In genomic region chr21:44089001-44089911, GRCh38 we compare ENCODE assay signal across 8 cellular contexts. TPM values are rescaled to one million over a fixed set of nuclear protein-coding genes. Genes with fewer than 3 reads are reported as not detected.
DNase-seq lines count a peak whose midpoint lies in the region; ATAC-seq lines count a peak whose summit lies in the region.

No MANE protein-coding gene starts in this region.

- POLR2A ChIA-PET in CD8-positive, alpha-beta memory T cell (lab: Charles Lee): interaction anchor here (0.5 kb wide), 1 partner anchor 21 kb away, joined by 3 read pairs; no protein-coding TSS in a partner anchor

- intact Hi-C loops in activated naive CD4-positive, alpha-beta T cell treated with anti-CD3 and anti-CD28 coated beads for 36 hours (cut with micrococcal nuclease): loop anchor here (1.0 kb wide), 2 partner anchors 24 to 76 kb away; no protein-coding TSS in a partner anchor

- H3K27ac Mint-ChIP-seq in CD8-positive, alpha-beta memory T cell: peak overlapping the region; percentile 88 to 99 (median 98)
- H3K27ac Mint-ChIP-seq in activated naive CD4-positive, alpha-beta T cell treated with anti-CD3 and anti-CD28 coated beads for 36 hours: peak overlapping the region; percentile 97
- peak overlapping the region; percentile 93 to 99 (median 98) for H3K27ac Mint-ChIP-seq in naive B cell

- H3K4me3 ChIP-seq in CD8-positive, alpha-beta memory T cell (ENCODE audit: low read length): peak overlapping the region; percentile 19

- ATAC-seq in HG03342 (IDR thresholded peaks at IDR 0.05; ENCODE audit: unreplicated experiment) (peak; percentile 57), naive B cell (ENCODE audit: low read depth in 2 of 2) (peak; percentile 79 to 84), GM18517 (IDR thresholded peaks at IDR 0.05; ENCODE audit: unreplicated experiment) (no peak)

- H3K36me3 Mint-ChIP-seq in CD8-positive, alpha-beta memory T cell: peaks cover 16 to 86% (median 18%) of the 10 kb centered on the region in 3 donors
- peaks cover 56% of the 10 kb centered on the region for H3K36me3 Mint-ChIP-seq in activated naive CD4-positive, alpha-beta T cell treated with anti-CD3 and anti-CD28 coated beads for 36 hours (ENCODE audit: low read depth)
- peaks cover 24 to 34% of the 10 kb centered on the region in 2 donors for H3K36me3 Mint-ChIP-seq in naive B cell

- no peaks in the 10 kb centered on the region for H3K27me3 Mint-ChIP-seq in CD8-positive, alpha-beta memory T cell
- no peaks in the 10 kb centered on the region for H3K27me3 Mint-ChIP-seq in activated naive CD4-positive, alpha-beta T cell treated with anti-CD3 and anti-CD28 coated beads for 36 hours (ENCODE audit: low read depth)
- H3K27me3 Mint-ChIP-seq in naive B cell: no peaks in the 10 kb centered on the region

- H3K9me3 ChIP-seq in CD8-positive, alpha-beta memory T cell (ENCODE audit: low read length): no peaks in the 10 kb centered on the region

- H3K4me1 Mint-ChIP-seq in CD8-positive, alpha-beta memory T cell: peaks cover 73 to 80% (median 77%) of the 10 kb centered on the region in 3 donors
- peaks cover 63% of the 10 kb centered on the region for H3K4me1 Mint-ChIP-seq in activated naive CD4-positive, alpha-beta T cell treated with anti-CD3 and anti-CD28 coated beads for 36 hours (ENCODE audit: low read depth)
- H3K4me1 Mint-ChIP-seq in naive B cell: peaks cover 48 to 69% (median 56%) of the 10 kb centered on the region in 3 donors

- CTCF ChIA-PET in CD8-positive, alpha-beta memory T cell (lab: Charles Lee): no interaction called here
- CTCF ChIA-PET in activated naive CD4-positive, alpha-beta T cell treated with anti-CD3 and anti-CD28 coated beads for 36 hours (lab: Charles Lee): interaction anchor here (0.5 kb wide), 1 partner anchor 44 kb away, joined by 3 read pairs; no protein-coding TSS in a partner anchor

- H3K4me1 ChIP-seq in CD8-positive, alpha-beta memory T cell (ENCODE audit: insufficient read depth, low read length): peaks cover 65% of the 10 kb centered on the region

- peak; percentile 39 to 73 (median 66) for DNase-seq in CD8-positive, alpha-beta memory T cell
- peak; percentile 59 for DNase-seq in activated naive CD4-positive, alpha-beta T cell treated with anti-CD3 and anti-CD28 coated beads for 36 hours
- DNase-seq in naive B cell: peak; percentile 75
- no peak for DNase-seq in ecto neural progenitor cell (ENCODE audit: low spot score)
- DNase-seq in OCI-M1 (lab: John Stamatoyannopoulos, UW): no peak
- DNase-seq in D341Med (ENCODE audit: low spot score): no peak

- no peaks in the 10 kb centered on the region for H3K9me3 Mint-ChIP-seq in CD8-positive, alpha-beta memory T cell
- no peaks in the 10 kb centered on the region for H3K9me3 Mint-ChIP-seq in activated naive CD4-positive, alpha-beta T cell treated with anti-CD3 and anti-CD28 coated beads for 36 hours
- H3K9me3 Mint-ChIP-seq in naive B cell: no peaks in the 10 kb centered on the region

- no peaks in the 10 kb centered on the region for H3K27me3 ChIP-seq in CD8-positive, alpha-beta memory T cell (ENCODE audit: insufficient read depth, low read length, poor library complexity, severe bottlenecking)

- peaks cover 33% of the 10 kb centered on the region for H3K36me3 ChIP-seq in CD8-positive, alpha-beta memory T cell (ENCODE audit: insufficient read depth, low read length)

- peak overlapping the region; percentile 22 for H3K27ac ChIP-seq in CD8-positive, alpha-beta memory T cell (ENCODE audit: low read depth, low read length)

- H3K4me3 Mint-ChIP-seq in CD8-positive, alpha-beta memory T cell: peak overlapping the region; percentile 69 to 88 (median 76)
- H3K4me3 Mint-ChIP-seq in activated naive CD4-positive, alpha-beta T cell treated with anti-CD3 and anti-CD28 coated beads for 36 hours: peak overlapping the region; percentile 22
- H3K4me3 Mint-ChIP-seq in naive B cell: peak overlapping the region; percentile 64 to 85 (median 80)

RNA-seq across cellular contexts. Expression of gene PWP2, which starts 17.9 kb away (rescaled TPM):
- 10 to 100 TPM; 10.4 to 15.5 TPM for total RNA-seq in CD8-positive, alpha-beta memory T cell
- 13.2 TPM for polyA plus RNA-seq in CD8-positive, alpha-beta memory T cell
- total RNA-seq in activated naive CD4-positive, alpha-beta T cell treated with anti-CD3 and anti-CD28 coated beads for 36 hours: 10 to 100 TPM; 29.6 to 30.9 TPM
- polyA plus RNA-seq in naive B cell (ENCODE audit: low read depth in 6 of 6): 10 to 100 TPM in 1 of 6 donors, 1 to 10 TPM in 5; 1.3 to 10.7 (median 4.3) TPM

RNA-seq across cellular contexts. Expression of gene GATD3, which starts 44.2 kb away (rescaled TPM):
- 1 to 10 TPM; 7.6 to 9.0 TPM for total RNA-seq in CD8-positive, alpha-beta memory T cell
- polyA plus RNA-seq in CD8-positive, alpha-beta memory T cell: 47.3 TPM
- 10 to 100 TPM; 21.3 to 27.4 TPM for total RNA-seq in activated naive CD4-positive, alpha-beta T cell treated with anti-CD3 and anti-CD28 coated beads for 36 hours
- 10 to 100 TPM; 11.0 to 64.2 (median 33.9) TPM for polyA plus RNA-seq in naive B cell (ENCODE audit: low read depth in 6 of 6)

Comparison
In these comparisons a context has a peak if more than half of its experiments do, and no peak if none do; other contexts are left out.
1. DNase-seq: peak in CD8-positive, alpha-beta memory T cell (5 of 5), activated naive CD4-positive, alpha-beta T cell treated with anti-CD3 and anti-CD28 coated beads for 36 hours (single experiment) and naive B cell (single experiment); none in ecto neural progenitor cell (single experiment), OCI-M1 (single experiment) and D341Med (single experiment).
2. H3K4me3 Mint-ChIP-seq: peak in every context shown above with its lines; median percentile 80 in naive B cell; 76 in CD8-positive, alpha-beta memory T cell; 22 in activated naive CD4-positive, alpha-beta T cell treated with anti-CD3 and anti-CD28 coated beads for 36 hours.
3. Peak in every context shown above with its lines, with median percentiles within 50 percentile points of each other: H3K27ac Mint-ChIP-seq.